ENCODE assay signal across 8 cellular contexts in the genomic region with DNA sequence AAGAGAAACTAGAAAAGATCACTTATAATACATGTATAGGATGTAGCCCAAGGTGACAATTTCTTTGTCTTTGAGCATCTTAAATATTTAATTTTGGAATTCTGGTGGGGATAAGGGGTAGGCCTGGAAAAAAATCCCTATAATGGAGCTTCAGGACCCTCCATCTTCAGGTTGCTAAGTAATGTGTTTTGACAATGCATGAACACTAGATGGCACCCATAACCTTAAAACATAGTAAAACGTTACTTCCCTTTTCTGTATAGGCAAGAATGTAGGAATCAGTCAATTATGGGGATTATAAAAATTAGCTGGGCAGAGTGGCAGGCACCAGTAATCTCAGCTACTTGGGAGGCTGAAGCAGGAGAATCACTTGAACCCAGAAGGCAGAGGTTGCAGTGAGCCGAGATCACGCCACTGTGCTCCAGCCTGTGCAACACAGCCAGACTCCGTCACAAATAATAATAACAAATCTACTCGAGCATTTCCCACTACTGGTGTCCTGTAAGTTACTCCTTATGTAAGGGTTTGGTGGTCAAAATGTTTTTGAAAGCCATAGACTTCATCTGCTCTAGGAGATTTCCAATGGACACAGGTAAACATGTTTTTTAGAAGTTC.
A peak's percentile ranks its signal among the peaks of the same experiment; 100 is the strongest.
DNase-seq lines count a peak whose midpoint lies in the region; ATAC-seq and TF ChIP-seq lines count a peak whose summit lies in the region.

No MANE protein-coding gene starts in this region.

- no peaks in the 10 kb centered on the region for H3K36me3 ChIP-seq in DND-41 (ENCODE audit: insufficient read depth, low read length)
- no peaks in the 10 kb centered on the region for H3K36me3 ChIP-seq in Panc1 (ENCODE audit: control insufficient read depth, insufficient read depth, low read length)
- H3K36me3 ChIP-seq in psoas muscle (ENCODE audit: insufficient read depth in 1 of 2, low read depth in 1 of 2): no peaks in the 10 kb centered on the region

- no peak overlapping the region for H3K9ac ChIP-seq in DND-41 (ENCODE audit: low read depth, low read length)

- H3K27me3 ChIP-seq in DND-41 (ENCODE audit: insufficient read depth, low read length, poor library complexity) (no peaks in the 10 kb centered on the region), Panc1 (ENCODE audit: control insufficient read depth, insufficient read depth, low read length) (peaks cover 5% of the 10 kb centered on the region; the same call in 1 of the 2 replicates), psoas muscle (ENCODE audit: insufficient read depth in 3 of 3, low read length in 2 of 3) (no peaks in the 10 kb centered on the region)

- CTCF ChIA-PET in Panc1 (lab: Charles Lee): interaction anchor here (0.5 kb wide), 2 partner anchors 9 to 513 kb away, joined by 3 to 8 read pairs; no protein-coding TSS in a partner anchor

- H3K4me2 ChIP-seq in DND-41 (ENCODE audit: insufficient read depth, low read length): no peak overlapping the region

- H3K4me1 ChIP-seq in DND-41 (ENCODE audit: insufficient read depth, low read length) (no peaks in the 10 kb centered on the region), Panc1 (ENCODE audit: control insufficient read depth, insufficient read depth, low read length) (no peaks in the 10 kb centered on the region), psoas muscle (no peaks in the 10 kb centered on the region)

- TF ChIP-seq POLR2A in erythroblast (IDR thresholded peaks at IDR 0.05; ENCODE audit: low read length): no peak

- H3K9me3 ChIP-seq in DND-41 (ENCODE audit: insufficient read depth, low read length, severe bottlenecking) (no peaks in the 10 kb centered on the region), Panc1 (ENCODE audit: control insufficient read depth, insufficient read depth, low read depth, low read length) (no peaks in the 10 kb centered on the region), psoas muscle (no peaks in the 10 kb centered on the region)

- no TSS peak for BruUV-seq in Panc1 (replicated peaks; lab: Mats Ljungman, UMichigan)

- ATAC-seq in DND-41 (ENCODE audit: insufficient read depth, low read depth) (peak; percentile 76), GM19467 (IDR thresholded peaks at IDR 0.05; ENCODE audit: unreplicated experiment) (peak; percentile 83), HG03571 (IDR thresholded peaks at IDR 0.05; ENCODE audit: unreplicated experiment) (peak; percentile 76), Panc1 (peak; percentile 87), psoas muscle (peak in 1 of 4 donors; percentile 51)

- TF ChIP-seq CTCF in DND-41 (IDR thresholded peaks at IDR 0.05; ENCODE audit: borderline replicate concordance, extremely low read depth, low read length, poor library complexity, severe bottlenecking) (peak; percentile 71), Panc1 (IDR thresholded peaks at IDR 0.05) (peak; percentile 77), psoas muscle (IDR thresholded peaks at IDR 0.05) (peak; percentile 41)

- H3K27ac ChIP-seq in DND-41 (ENCODE audit: low read length) (no peak overlapping the region), Panc1 (ENCODE audit: low read length) (no peak overlapping the region), psoas muscle (no peak overlapping the region)

- no peaks in the 10 kb centered on the region for H3K79me2 ChIP-seq in DND-41 (ENCODE audit: insufficient read depth, low read length)

- no peak overlapping the region for H3K4me3 ChIP-seq in DND-41 (ENCODE audit: low read depth in 1 of 2, low read length in 2 of 2)
- peak overlapping the region; percentile 14 to 25; a peak in 3 of 4 replicates for H3K4me3 ChIP-seq in Panc1 (ENCODE audit: low read depth in 2 of 2, low read length in 2 of 2)
- H3K4me3 ChIP-seq in psoas muscle: peak overlapping the region; percentile 43

- WGBS in psoas muscle, 3 donors: 50 to 59% (median 54%) methylated on average over 5 of the region's 5 CpGs

- POLR2A ChIA-PET in Panc1 (lab: Charles Lee): no interaction called here

- no peak overlapping the region for H2AFZ ChIP-seq in DND-41 (ENCODE audit: low read depth, low read length)

- no peaks in the 10 kb centered on the region for H4K20me1 ChIP-seq in DND-41 (ENCODE audit: insufficient read depth, low read length)

- intact Hi-C loops in Panc1 (cut with micrococcal nuclease; ENCODE audit: unreplicated experiment): loop anchor here (2.0 kb wide), 1 partner anchor 737 kb away; no protein-coding TSS in a partner anchor
- intact Hi-C loops in psoas muscle (cut with DNase I): loop anchor here in 1 of 2 donors (2.0 kb wide), 1 partner anchor 735 kb away; no protein-coding TSS in a partner anchor

- DNase-seq in DND-41: no peak
- peak; percentile 28 for DNase-seq in Panc1 (ENCODE audit: low read depth, low spot score)
- DNase-seq in erythroblast (lab: John Stamatoyannopoulos, UW): peak; percentile 6 to 30
- no peak for DNase-seq in psoas muscle
- no peak for DNase-seq in islet precursor cell
- no peak for DNase-seq in activated T-cell treated with anti-CD3 and anti-CD28 coated beads, Interleukin-2, amount 50 U/mL, for 1 hour

- in situ Hi-C loops in Panc1 (cut with HindIII; ENCODE audit: low pct_unique_long_range_greater_than_20kb, low sequenced_read_pairs): no loop called here

Comparison
In these comparisons a context has a peak if more than half of its experiments do, and no peak if none do; other contexts are left out.
1. DNase-seq: peak in Panc1 (single experiment) and erythroblast (2 of 2); none in DND-41 (single experiment), psoas muscle (0 of 2), islet precursor cell (single experiment) and activated T-cell treated with anti-CD3 and anti-CD28 coated beads, Interleukin-2, amount 50 U/mL, for 1 hour (single experiment).
2. H3K4me3 ChIP-seq: peak in Panc1 (2 of 2) and psoas muscle (single experiment); none in DND-41 (0 of 2).
3. Peak in every context shown above with its lines, with median percentiles within 50 percentile points of each other: CTCF ChIP-seq.